In genomic region chr4:128163177-128164117, GRCh38 we compare ENCODE assay signal across 11 cellular contexts.
A peak's percentile ranks its signal among the peaks of the same experiment; 100 is the strongest.
DNase-seq lines count a peak whose midpoint lies in the region; ATAC-seq, FAIRE-seq and TF ChIP-seq lines count a peak whose summit lies in the region.
"Had no signal": no experiment of that assay in that cellular context is flagged by ENCODE, and none has a peak within 500 bp of the region (broad histone marks: within the 10 kb centered on the region; RNA-seq: fewer than 3 reads in every experiment).

No MANE protein-coding gene starts in this region.

- no peak overlapping the region for H3K27ac ChIP-seq in breast epithelium
- H3K27ac ChIP-seq: SK-N-MC had no signal

- peak; percentile 56 for DNase-seq in MCF 10A (ENCODE audit: unreplicated experiment)
- no peak for DNase-seq in breast epithelium (ENCODE audit: low spot score in 2 of 2)
- no peak for DNase-seq in WTC11 (ENCODE audit: low spot score)
- DNase-seq in glomerular visceral epithelial cell (ENCODE audit: extremely low spot score), result peak; percentile 12
- DNase-seq in urothelium cell line (ENCODE audit: low spot score), result peak; percentile 4
- DNase-seq in epidermal melanocyte (ENCODE audit: insufficient read length, low spot score), result no peak
- DNase-seq: 8988T, NCI-H2029 had no signal

- CTCF ChIA-PET in MCF 10A (lab: Yijun Ruan, JAX), result interaction anchor here (0.6 kb wide), 1 partner anchor 117 kb away, joined by 4 read pairs; no protein-coding TSS in a partner anchor
- CTCF ChIA-PET in WTC11 (lab: Charles Lee), result no interaction called here

- peaks cover 2% of the 10 kb centered on the region for H3K36me3 ChIP-seq in breast epithelium

- no peak for TF ChIP-seq POLR2A in breast epithelium (IDR thresholded peaks at IDR 0.05)

- H3K9me3 Mint-ChIP-seq in MCF 10A (ENCODE audit: unreplicated experiment), result no peaks in the 10 kb centered on the region
- H3K9me3 Mint-ChIP-seq in WTC11, result no peaks in the 10 kb centered on the region

- FAIRE-seq in urothelium cell line (lab: Jason Lieb, UNC), result no peak

- no TSS peak for BruUV-seq in MCF 10A (replicated peaks; lab: Mats Ljungman, UMichigan)

- ATAC-seq in WTC11 (peak; percentile 36; the same call in 1 of the 2 replicates), HG03469 (IDR thresholded peaks at IDR 0.05; ENCODE audit: unreplicated experiment) (no peak)
- no peak for ATAC-seq in activated CD4-positive, CD25-positive, alpha-beta regulatory T cell treated with anti-CD3 and anti-CD28 coated beads, Interleukin-2, amount 50 U/mL, for 24 hours

- no peaks in the 10 kb centered on the region for H3K27me3 ChIP-seq in breast epithelium

- no peaks in the 10 kb centered on the region for H3K4me1 ChIP-seq in breast epithelium

- no peaks in the 10 kb centered on the region for H3K9me3 ChIP-seq in breast epithelium

- TF ChIP-seq CTCF in MCF 10A (IDR thresholded peaks at IDR 0.05; ENCODE audit: unreplicated experiment) (no peak), breast epithelium (IDR thresholded peaks at IDR 0.05) (no peak), WTC11 (IDR thresholded peaks at IDR 0.05) (no peak)

- intact Hi-C loops in MCF 10A (cut with micrococcal nuclease), result no loop called here
- intact Hi-C loops in breast epithelium (cut with DNase I; ENCODE audit: low total_unique reads), result no loop called here

- H3K27ac Mint-ChIP-seq in MCF 10A (ENCODE audit: low read depth, unreplicated experiment), result peak overlapping the region; percentile 88
- peak overlapping the region; percentile 20; the same call in 1 of the 2 replicates for H3K27ac Mint-ChIP-seq in WTC11

- no peak overlapping the region for H3K4me3 ChIP-seq in breast epithelium
- H3K4me3 ChIP-seq: SK-N-MC had no signal

- POLR2A ChIA-PET in MCF 10A (lab: Yijun Ruan, JAX) (interaction anchor here (0.6 to 2.1 kb wide), 5 partner anchors 35 to 223 kb away, joined by 3 to 6 read pairs (median 5); partner anchors contain the start of gene LARP1B), WTC11 (lab: Charles Lee) (no interaction called here)

- no peak overlapping the region for H3K4me3 Mint-ChIP-seq in MCF 10A (ENCODE audit: unreplicated experiment)
- H3K4me3 Mint-ChIP-seq in WTC11, result no peak overlapping the region

- H3K36me3 Mint-ChIP-seq in MCF 10A (ENCODE audit: insufficient read depth, unreplicated experiment) (no peaks in the 10 kb centered on the region), WTC11 (no peaks in the 10 kb centered on the region)

- H3K4me1 Mint-ChIP-seq in MCF 10A (ENCODE audit: insufficient read depth, unreplicated experiment) (peaks cover 16% of the 10 kb centered on the region), WTC11 (peaks cover 35% of the 10 kb centered on the region)

- H3K27me3 Mint-ChIP-seq in MCF 10A (ENCODE audit: insufficient read depth, unreplicated experiment), result no peaks in the 10 kb centered on the region
- H3K27me3 Mint-ChIP-seq in WTC11 (ENCODE audit: low read depth), result no peaks in the 10 kb centered on the region

TF ChIP-seq in WTC11, 78 proteins besides CTCF, POLR2A, EP300 and RAD21:
- TF ChIP-seq HMGA2 (CRISPR knock-in tag; IDR thresholded peaks at IDR 0.05) (no peak), USF2 (CRISPR knock-in tag; IDR thresholded peaks at IDR 0.05) (no peak), NR1H2 (CRISPR knock-in tag; IDR thresholded peaks at IDR 0.05) (no peak), ATF2 (CRISPR knock-in tag; IDR thresholded peaks at IDR 0.05; ENCODE audit: borderline replicate concordance, low read depth) (no peak), NR3C1 (CRISPR knock-in tag; conservative IDR thresholded peaks at IDR 0.05; ENCODE audit: low read depth) (no peak), KAT7 (CRISPR knock-in tag; IDR thresholded peaks at IDR 0.05; ENCODE audit: borderline replicate concordance) (no peak), RORB (CRISPR knock-in tag; IDR thresholded peaks at IDR 0.05) (no peak)

Comparison
In these comparisons a context has a peak if more than half of its experiments do, and no peak if none do; other contexts are left out.
1. DNase-seq: peak in MCF 10A (single experiment), glomerular visceral epithelial cell (single experiment) and urothelium cell line (single experiment); none in breast epithelium (0 of 2), WTC11 (single experiment) and epidermal melanocyte (single experiment).